ENCODE assay signal across 13 cellular contexts in the genomic region with DNA sequence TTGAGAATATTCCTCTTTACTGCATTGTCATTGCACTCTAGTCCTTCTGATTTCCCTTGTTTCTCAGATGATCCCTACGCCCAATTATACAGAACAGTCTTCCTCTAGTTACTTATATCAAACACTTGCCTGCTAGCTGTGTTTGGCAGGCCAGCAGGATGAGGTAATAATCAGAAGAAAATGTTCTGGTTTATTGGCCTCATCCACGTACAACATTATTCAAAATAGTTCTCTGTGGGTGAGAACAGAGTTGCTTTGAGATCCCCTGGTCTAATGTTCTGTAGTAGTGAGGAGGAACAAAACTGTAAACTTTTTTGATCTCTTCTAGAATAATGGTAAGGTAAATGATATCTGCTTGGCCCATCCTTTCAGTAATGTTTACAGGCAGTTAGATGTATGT. TPM values are rescaled to one million over a fixed set of nuclear protein-coding genes. Genes with fewer than 3 reads are reported as not detected.
DNase-seq lines count a peak whose midpoint lies in the region; ATAC-seq and TF ChIP-seq lines count a peak whose summit lies in the region.
"Had no signal": no experiment of that assay in that cellular context is flagged by ENCODE, and none has a peak within 500 bp of the region (broad histone marks: within the 10 kb centered on the region; RNA-seq: fewer than 3 reads in every experiment).

No MANE protein-coding gene starts in this region.

- CTCF ChIA-PET in CD4-positive, alpha-beta T cell (lab: Charles Lee): interaction anchor here (1.5 to 1.9 kb wide), 3 partner anchors 40 to 396 kb away, joined by 4 to 12 read pairs (median 8); no protein-coding TSS in a partner anchor
- CTCF ChIA-PET in activated naive CD4-positive, alpha-beta T cell treated with anti-CD3 and anti-CD28 coated beads for 36 hours (lab: Charles Lee): interaction anchor here (1.2 to 5.4 kb wide), 10 partner anchors 13 to 598 kb away, joined by 3 to 43 read pairs (median 6); partner anchors contain the start of gene C1orf105

- ATAC-seq in CD4-positive, alpha-beta T cell (ENCODE audit: poor library complexity): no peak
- ATAC-seq in psoas muscle: peak in 1 of 4 donors; percentile 60
- ATAC-seq: effector memory CD8-positive, alpha-beta T cell had no signal

- 50 to 64% (median 61%) methylated on average over 2 of the region's 2 CpGs for WGBS in psoas muscle, 3 donors

- H3K27ac Mint-ChIP-seq in CD4-positive, alpha-beta T cell: peak overlapping the region; percentile 81
- no peak overlapping the region for H3K27ac Mint-ChIP-seq in activated naive CD4-positive, alpha-beta T cell treated with anti-CD3 and anti-CD28 coated beads for 36 hours
- H3K27ac Mint-ChIP-seq: stimulated activated naive CD8-positive, alpha-beta T cell treated with anti-CD3 and anti-CD28 coated beads, Interleukin-15, Interleukin-2, amounts not matched to agents 100 ng/mL and 50 ng/mL, for 24 hours had no signal

- no peak for TF ChIP-seq CTCF in CD4-positive, alpha-beta T cell (IDR thresholded peaks at IDR 0.05)
- TF ChIP-seq CTCF in fibroblast of pulmonary artery (IDR thresholded peaks at IDR 0.05; ENCODE audit: low read length, missing control alignments) (no peak), psoas muscle (IDR thresholded peaks at IDR 0.05) (no peak)

- no peaks in the 10 kb centered on the region for H3K36me3 Mint-ChIP-seq in CD4-positive, alpha-beta T cell (ENCODE audit: low read depth)
- no peaks in the 10 kb centered on the region for H3K36me3 Mint-ChIP-seq in activated naive CD4-positive, alpha-beta T cell treated with anti-CD3 and anti-CD28 coated beads for 36 hours (ENCODE audit: low read depth)

- H3K9me3 Mint-ChIP-seq in CD4-positive, alpha-beta T cell: no peaks in the 10 kb centered on the region
- no peaks in the 10 kb centered on the region for H3K9me3 Mint-ChIP-seq in activated naive CD4-positive, alpha-beta T cell treated with anti-CD3 and anti-CD28 coated beads for 36 hours
- H3K9me3 Mint-ChIP-seq: effector memory CD8-positive, alpha-beta T cell; stimulated activated naive CD8-positive, alpha-beta T cell treated with anti-CD3 and anti-CD28 coated beads, Interleukin-15, Interleukin-2, amounts not matched to agents 100 ng/mL and 50 ng/mL, for 24 hours had no signal

- H3K27me3 Mint-ChIP-seq in CD4-positive, alpha-beta T cell: no peaks in the 10 kb centered on the region
- H3K27me3 Mint-ChIP-seq in activated naive CD4-positive, alpha-beta T cell treated with anti-CD3 and anti-CD28 coated beads for 36 hours (ENCODE audit: low read depth): no peaks in the 10 kb centered on the region
- H3K27me3 Mint-ChIP-seq: effector memory CD8-positive, alpha-beta T cell; stimulated activated naive CD8-positive, alpha-beta T cell treated with anti-CD3 and anti-CD28 coated beads, Interleukin-15, Interleukin-2, amounts not matched to agents 100 ng/mL and 50 ng/mL, for 24 hours had no signal

- H3K4me3 ChIP-seq in SJSA1: no peak overlapping the region
- no peak overlapping the region for H3K4me3 ChIP-seq in fibroblast of pulmonary artery (replicated peaks; ENCODE audit: low read depth, low read length)
- H3K4me3 ChIP-seq in psoas muscle: no peak overlapping the region

- H3K4me1 ChIP-seq in SJSA1 (replicated peaks): peaks cover 44% of the 10 kb centered on the region
- no peaks in the 10 kb centered on the region for H3K4me1 ChIP-seq in psoas muscle

- POLR2A ChIA-PET in CD4-positive, alpha-beta T cell (lab: Charles Lee): interaction anchor here (0.9 to 2.0 kb wide), 4 partner anchors 33 to 262 kb away, joined by 3 to 7 read pairs (median 5); no protein-coding TSS in a partner anchor

- H3K9me3 ChIP-seq in CD4-positive, alpha-beta T cell (ENCODE audit: control insufficient read depth, low read length): no peaks in the 10 kb centered on the region
- no peaks in the 10 kb centered on the region for H3K9me3 ChIP-seq in SJSA1 (replicated peaks)
- H3K9me3 ChIP-seq in psoas muscle: no peaks in the 10 kb centered on the region

- peaks cover 84% of the 10 kb centered on the region for H3K4me1 Mint-ChIP-seq in CD4-positive, alpha-beta T cell (ENCODE audit: low read depth)
- H3K4me1 Mint-ChIP-seq in activated naive CD4-positive, alpha-beta T cell treated with anti-CD3 and anti-CD28 coated beads for 36 hours (ENCODE audit: low read depth): peaks cover 77% of the 10 kb centered on the region

- no peaks in the 10 kb centered on the region for H3K27me3 ChIP-seq in CD4-positive, alpha-beta T cell (ENCODE audit: control insufficient read depth, insufficient read depth, low read length)
- H3K27me3 ChIP-seq in SJSA1 (replicated peaks): no peaks in the 10 kb centered on the region
- no peaks in the 10 kb centered on the region for H3K27me3 ChIP-seq in psoas muscle (ENCODE audit: insufficient read depth in 3 of 3, low read length in 2 of 3)

- no peaks in the 10 kb centered on the region for H3K36me3 ChIP-seq in SJSA1
- no peaks in the 10 kb centered on the region for H3K36me3 ChIP-seq in psoas muscle (ENCODE audit: insufficient read depth in 1 of 2, low read depth in 1 of 2)

- H3K27ac ChIP-seq in CD4-positive, alpha-beta T cell (ENCODE audit: low read depth, low read length): no peak overlapping the region
- H3K27ac ChIP-seq in SJSA1: peak overlapping the region; percentile 73; the same call in 1 of the 2 replicates
- peak overlapping the region; percentile 56 for H3K27ac ChIP-seq in psoas muscle

- H3K4me3 Mint-ChIP-seq in CD4-positive, alpha-beta T cell: no peak overlapping the region
- no peak overlapping the region for H3K4me3 Mint-ChIP-seq in activated naive CD4-positive, alpha-beta T cell treated with anti-CD3 and anti-CD28 coated beads for 36 hours
- H3K4me3 Mint-ChIP-seq: stimulated activated naive CD8-positive, alpha-beta T cell treated with anti-CD3 and anti-CD28 coated beads, Interleukin-15, Interleukin-2, amounts not matched to agents 100 ng/mL and 50 ng/mL, for 24 hours had no signal

- DNase-seq in CD4-positive, alpha-beta T cell: no peak
- DNase-seq in SJSA1 (ENCODE audit: low read depth in 1 of 2, low spot score in 2 of 2): no peak
- peak; percentile 46 for DNase-seq in fibroblast of pulmonary artery (ENCODE audit: low read depth)
- DNase-seq in psoas muscle: no peak
- no peak for DNase-seq in activated gamma-delta T cell (lab: John Stamatoyannopoulos, UW)
- DNase-seq in posterior cingulate gyrus: no peak
- no peak for DNase-seq in activated naive CD4-positive, alpha-beta T cell treated with anti-CD3 and anti-CD28 coated beads for 36 hours
- DNase-seq in HPDE6-E6E7 (ENCODE audit: extremely low spot score): no peak
- DNase-seq: activated T-cell treated with anti-CD3 and anti-CD28 coated beads for 4 hours; effector memory CD8-positive, alpha-beta T cell; islet precursor cell; NCI-H774 had no signal

- intact Hi-C loops in CD4-positive, alpha-beta T cell (cut with DNase I, micrococcal nuclease): loop anchor here (5.0 to 10.0 kb wide), 2 partner anchors 221 to 613 kb away; partner anchors contain the start of gene METTL13 (in 1 of the 2)
- intact Hi-C loops in psoas muscle (cut with DNase I): loop anchor here in 1 of 2 donors (5.0 kb wide), 2 partner anchors 261 to 396 kb away; no protein-coding TSS in a partner anchor
- intact Hi-C loops in posterior cingulate gyrus (cut with DNase I): loop anchor here (5.0 to 10.0 kb wide), 2 partner anchors 213 to 596 kb away; no protein-coding TSS in a partner anchor
- intact Hi-C loops in activated naive CD4-positive, alpha-beta T cell treated with anti-CD3 and anti-CD28 coated beads for 36 hours (cut with micrococcal nuclease): loop anchor here (5.0 to 10.0 kb wide), 3 partner anchors 44 to 743 kb away; partner anchors contain the start of genes MYOC, PIGC and VAMP4

RNA-seq across cellular contexts. Expression of gene C1orf105, which starts 22.3 kb away (rescaled TPM):
- total RNA-seq in CD4-positive, alpha-beta T cell: not detected
- total RNA-seq in SJSA1 (2014; rRNA removed; shearing (Covaris generic)): not detected in 2 replicates
- 10 to 100 TPM in 2 of 4 donors, 1 to 10 TPM in 1, not detected in 1; 2.9 to 17.3 (median 13.5) TPM for total RNA-seq in psoas muscle
- under 1 TPM; 0.18 to 0.31 (median 0.22) TPM for polyA plus RNA-seq in psoas muscle
- total RNA-seq in activated naive CD4-positive, alpha-beta T cell treated with anti-CD3 and anti-CD28 coated beads for 36 hours: not detected

RNA-seq across cellular contexts. Expression of gene PIGC, which starts 45.7 kb away (rescaled TPM):
- total RNA-seq in CD4-positive, alpha-beta T cell: 10 to 100 TPM; 23.7 to 27.1 TPM
- 20.9 and 27.0 TPM in 2 replicates for total RNA-seq in SJSA1 (2014; rRNA removed; shearing (Covaris generic))
- total RNA-seq in psoas muscle: 10 to 100 TPM; 10.8 to 13.8 (median 12.7) TPM
- 10 to 100 TPM; 16.6 to 24.7 (median 22.6) TPM for polyA plus RNA-seq in psoas muscle
- 10 to 100 TPM; 17.5 to 18.7 TPM for total RNA-seq in activated naive CD4-positive, alpha-beta T cell treated with anti-CD3 and anti-CD28 coated beads for 36 hours
